9 cellular contexts compared by ENCODE assay signal in the genomic region with DNA sequence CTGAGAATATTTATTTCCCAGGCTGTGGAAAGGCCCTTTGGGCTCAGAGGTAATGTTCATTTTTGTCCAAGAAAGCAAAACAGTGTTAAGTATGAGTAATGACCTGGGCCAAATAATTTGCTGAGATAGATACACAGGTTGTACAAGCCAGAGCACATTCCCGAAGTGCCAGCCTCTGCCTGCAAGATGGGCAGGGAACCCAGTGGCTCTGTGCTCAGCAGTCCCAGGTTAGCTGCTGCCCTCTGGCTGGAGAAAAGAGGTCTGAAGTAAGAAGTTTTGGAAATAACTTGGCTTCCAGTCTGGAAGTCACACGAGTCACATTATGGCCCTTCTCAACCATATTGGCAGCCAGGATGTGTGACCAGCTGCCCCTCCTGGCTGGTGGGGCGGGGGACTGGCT. TPM values are rescaled to one million over a fixed set of nuclear protein-coding genes. Genes with fewer than 3 reads are reported as not detected.
DNase-seq lines count a peak whose midpoint lies in the region; ATAC-seq and TF ChIP-seq lines count a peak whose summit lies in the region.
"Had no signal": no experiment of that assay in that cellular context is flagged by ENCODE, and none has a peak within 500 bp of the region (broad histone marks: within the 10 kb centered on the region; RNA-seq: fewer than 3 reads in every experiment).

No MANE protein-coding gene starts in this region.

- no peak overlapping the region for H3K9ac ChIP-seq in mucosa of rectum (ENCODE audit: low read depth in 1 of 2, low read length in 2 of 2)

- peak; percentile 12 for DNase-seq in BE2C
- peak in 1 of 3 donors; percentile 77 for DNase-seq in Peyer's patch
- DNase-seq in fibroblast of gingiva (ENCODE audit: low read depth) = peak; percentile 50
- no peak for DNase-seq in putamen (ENCODE audit: low spot score)
- DNase-seq in NCI-H82 treated with DMSO at 0.1 percent for 48 hours (lab: John Stamatoyannopoulos, UW; ENCODE audit: unreplicated experiment) = no peak
- no peak for DNase-seq in HK-2 (ENCODE audit: unreplicated experiment)
- DNase-seq: NCI-H1417 treated with DMSO at 0.1 percent for 48 hours had no signal

- H3K4me1 ChIP-seq in BE2C (no peaks in the 10 kb centered on the region), Peyer's patch (peaks cover 0 to 46% (median 6%) of the 10 kb centered on the region in 4 donors), mucosa of rectum (ENCODE audit: control insufficient read depth in 2 of 2, insufficient read depth in 2 of 2, low read length in 2 of 2) (peaks cover 29 to 45% of the 10 kb centered on the region in 2 donors)

- no peak for TF ChIP-seq POLR2A in Peyer's patch (IDR thresholded peaks at IDR 0.05)

- H3K9me3 ChIP-seq in BE2C = no peaks in the 10 kb centered on the region
- no peaks in the 10 kb centered on the region for H3K9me3 ChIP-seq in Peyer's patch
- H3K9me3 ChIP-seq in mucosa of rectum (ENCODE audit: control insufficient read depth in 2 of 2, low read length in 2 of 2) = no peaks in the 10 kb centered on the region

- no peak for ATAC-seq in HG03432 (IDR thresholded peaks at IDR 0.05; ENCODE audit: unreplicated experiment)

- peak; percentile 19; the same call in 1 of the 2 replicates for TF ChIP-seq CTCF in BE2C (IDR thresholded peaks at IDR 0.05; ENCODE audit: low read depth, low read length)
- TF ChIP-seq CTCF in Peyer's patch (IDR thresholded peaks at IDR 0.05) = peak in 4 of 6 experiments; percentile 15 to 80 (median 67)

- peak overlapping the region in 3 of 4 donors; percentile 42 to 80 (median 77) for H3K27ac ChIP-seq in Peyer's patch
- peak overlapping the region; percentile 48 to 78 for H3K27ac ChIP-seq in mucosa of rectum (ENCODE audit: low read depth in 2 of 2, low read length in 2 of 2)

- H3K4me3 ChIP-seq in BE2C (ENCODE audit: low read depth, low read length) (no peak overlapping the region), Peyer's patch (no peak overlapping the region), mucosa of rectum (ENCODE audit: low read length in 2 of 2) (no peak overlapping the region)

- H3K36me3 ChIP-seq in BE2C (no peaks in the 10 kb centered on the region), Peyer's patch (no peaks in the 10 kb centered on the region), mucosa of rectum (ENCODE audit: control insufficient read depth in 2 of 2, insufficient read depth in 2 of 2, low read length in 2 of 2) (no peaks in the 10 kb centered on the region)

- H3K27me3 ChIP-seq in BE2C = no peaks in the 10 kb centered on the region
- H3K27me3 ChIP-seq in Peyer's patch = no peaks in the 10 kb centered on the region
- no peaks in the 10 kb centered on the region for H3K27me3 ChIP-seq in mucosa of rectum (ENCODE audit: control insufficient read depth in 2 of 2, insufficient read depth in 2 of 2, low read length in 2 of 2)

RNA-seq across cellular contexts. Expression of gene MYZAP, which starts 20.2 kb away (rescaled TPM):
- 2.6 TPM for polyA plus RNA-seq in BE2C (2012; ENCODE audit: insufficient read depth, insufficient read length, low read depth)
- total RNA-seq in Peyer's patch = 10 to 100 TPM in 3 of 4 donors, 1 to 10 TPM in 1; 2.5 to 36.3 (median 17.4) TPM

Comparison
In these comparisons a context has a peak if more than half of its experiments do, and no peak if none do; other contexts are left out.
1. DNase-seq: peak in BE2C (single experiment) and fibroblast of gingiva (single experiment); none in putamen (single experiment), NCI-H82 treated with DMSO at 0.1 percent for 48 hours (single experiment) and HK-2 (single experiment).